8 cellular contexts compared by ENCODE assay signal in the genomic region with DNA sequence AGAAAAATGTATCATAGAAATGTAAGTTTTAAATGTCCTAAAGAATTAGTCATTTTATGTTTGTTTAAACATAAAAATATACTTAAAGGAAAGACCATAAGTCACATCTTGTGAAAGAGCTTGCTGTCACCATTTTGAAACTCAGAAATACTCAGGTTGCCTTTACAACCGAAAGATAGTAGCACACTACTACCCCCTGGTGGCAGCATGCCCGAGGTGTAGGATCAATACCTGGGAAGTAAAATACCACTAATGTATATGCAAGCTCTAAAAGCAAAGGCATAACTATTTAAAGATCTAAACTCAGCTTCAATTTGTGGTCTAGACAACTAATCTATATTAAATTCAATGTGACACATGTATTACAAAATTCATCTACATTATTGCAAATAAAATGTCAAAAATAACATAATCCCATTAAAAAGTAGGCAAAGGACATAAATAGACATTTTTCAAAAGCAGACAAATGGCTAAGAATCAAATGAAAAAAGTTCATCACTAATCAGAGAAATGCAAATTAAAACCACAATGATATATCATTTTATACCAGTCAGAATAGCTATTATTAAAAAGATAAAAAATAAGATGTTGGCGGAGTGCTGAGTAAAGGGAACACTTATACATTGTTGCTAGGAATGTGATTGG. TPM values are rescaled to one million over a fixed set of nuclear protein-coding genes. Genes with fewer than 3 reads are reported as not detected.
DNase-seq lines count a peak whose midpoint lies in the region; ATAC-seq and TF ChIP-seq lines count a peak whose summit lies in the region.

No MANE protein-coding gene starts in this region.

- POLR2A ChIA-PET in Panc1 (lab: Charles Lee): no interaction called here

- peaks cover 2% of the 10 kb centered on the region; the same call in 1 of the 2 replicates for H3K27me3 ChIP-seq in Panc1 (ENCODE audit: control insufficient read depth, insufficient read depth, low read length)
- no peaks in the 10 kb centered on the region for H3K27me3 ChIP-seq in thyroid gland

- peak; percentile 84 for ATAC-seq in GM21526 (IDR thresholded peaks at IDR 0.05; ENCODE audit: low FRiP score, unreplicated experiment)
- ATAC-seq in Panc1: peak; percentile 94
- no peak for ATAC-seq in omental fat pad (ENCODE audit: low FRiP score)

- in situ Hi-C loops in Panc1 (cut with HindIII; ENCODE audit: low pct_unique_long_range_greater_than_20kb, low sequenced_read_pairs): no loop called here

- no peak overlapping the region for H3K4me3 ChIP-seq in Panc1 (ENCODE audit: low read depth in 2 of 2, low read length in 2 of 2)
- H3K4me3 ChIP-seq in fibroblast of the aortic adventitia (ENCODE audit: low read depth, low read length): no peak overlapping the region
- H3K4me3 ChIP-seq in thyroid gland (replicated peaks in 1 of 3): no peak overlapping the region

- CTCF ChIA-PET in Panc1 (lab: Charles Lee): interaction anchor here (0.6 to 2.1 kb wide), 3 partner anchors 85 to 232 kb away, joined by 3 to 8 read pairs (median 5); a partner anchor contains a TSS

- TF ChIP-seq POLR2A in thyroid gland (IDR thresholded peaks at IDR 0.05): no peak

- no peaks in the 10 kb centered on the region for H3K9me3 ChIP-seq in Panc1 (ENCODE audit: control insufficient read depth, insufficient read depth, low read depth, low read length)
- H3K9me3 ChIP-seq in thyroid gland: no peaks in the 10 kb centered on the region

- H3K4me1 ChIP-seq in Panc1 (ENCODE audit: control insufficient read depth, insufficient read depth, low read length): no peaks in the 10 kb centered on the region
- peaks cover 19 to 21% of the 10 kb centered on the region in 2 donors for H3K4me1 ChIP-seq in thyroid gland

- intact Hi-C loops in Panc1 (cut with micrococcal nuclease; ENCODE audit: unreplicated experiment) (loop anchor here (2.0 kb wide), 1 partner anchor 119 kb away; no protein-coding TSS in a partner anchor), thyroid gland (cut with DNase I) (loop anchor here (10.0 kb wide), 2 partner anchors 87 to 123 kb away; a partner anchor contains a TSS)

- TF ChIP-seq CTCF in Panc1 (IDR thresholded peaks at IDR 0.05) (peak; percentile 83; the same call in 1 of the 2 replicates), fibroblast of the aortic adventitia (IDR thresholded peaks at IDR 0.05; ENCODE audit: insufficient read depth, low read length) (peak; percentile 87), omental fat pad (IDR thresholded peaks at IDR 0.05) (peak in 1 of 3 donors; percentile 37), thyroid gland (IDR thresholded peaks at IDR 0.05) (peak; percentile 51 to 91 (median 82))

- BruUV-seq in Panc1 (replicated peaks; lab: Mats Ljungman, UMichigan): no TSS peak

- WGBS in thyroid gland, 2 donors: 32 to 37% methylated on average over 3 of the region's 3 CpGs

- H3K27ac ChIP-seq in Panc1 (ENCODE audit: low read length): no peak overlapping the region
- no peak overlapping the region for H3K27ac ChIP-seq in thyroid gland

- DNase-seq in D341Med (ENCODE audit: low spot score) (peak; percentile 58), Kasumi-1 (lab: John Stamatoyannopoulos, UW) (peak; percentile 62 to 65), Panc1 (ENCODE audit: low read depth, low spot score) (peak; percentile 64), activated T-cell treated with anti-CD3 and anti-CD28 coated beads for 48 hours (ENCODE audit: low read depth) (peak; percentile 77), fibroblast of the aortic adventitia (ENCODE audit: low read depth) (peak; percentile 88), omental fat pad (ENCODE audit: low spot score) (peak; percentile 78), thyroid gland (peak; percentile 66 to 76)

- H3K36me3 ChIP-seq in Panc1 (ENCODE audit: control insufficient read depth, insufficient read depth, low read length) (no peaks in the 10 kb centered on the region; the same call in 1 of the 2 replicates), thyroid gland (no peaks in the 10 kb centered on the region)

RNA-seq across cellular contexts. Expression of a gene that starts 47.7 kb away (rescaled TPM):
- total RNA-seq in Panc1 (2021; ENCODE audit: unreplicated experiment) (not detected), fibroblast of the aortic adventitia (ENCODE audit: low replicate concordance) (39.3 and 64.4 TPM in 2 replicates), omental fat pad (10 to 100 TPM; 31.3 to 92.2 (median 53.4) TPM), thyroid gland (10 to 100 TPM; 19.9 to 66.5 (median 38.3) TPM)
- polyA plus RNA-seq in Panc1 (2012; ENCODE audit: insufficient read length): not detected

Comparison
In these comparisons a context has a peak if more than half of its experiments do, and no peak if none do; other contexts are left out.
1. RNA of a gene that starts 47.7 kb away (total RNA-seq): 31.3 to 92.2 TPM in omental fat pad, 19.9 to 66.5 TPM in thyroid gland and 39.3 to 64.4 TPM in fibroblast of the aortic adventitia; not detected in Panc1 (single experiment); every median in the first group is over 10 times any median in the second.
2. Peak in every context shown above with its lines, with median percentiles within 50 percentile points of each other: DNase-seq.